In genomic region chr1:70112838-70113237, GRCh38 we compare ENCODE assay signal across 19 cellular contexts.
DNase-seq lines count a peak whose midpoint lies in the region; ATAC-seq, FAIRE-seq and TF ChIP-seq lines count a peak whose summit lies in the region.
"Had no signal": no experiment of that assay in that cellular context is flagged by ENCODE, and none has a peak within 500 bp of the region (broad histone marks: within the 10 kb centered on the region; RNA-seq: fewer than 3 reads in every experiment).

No MANE protein-coding gene starts in this region.

- no peak for FAIRE-seq in urothelium cell line (lab: Jason Lieb, UNC)
- FAIRE-seq: pancreas had no signal

- ATAC-seq in HG02763 (IDR thresholded peaks at IDR 0.05; ENCODE audit: unreplicated experiment): no peak
- ATAC-seq: activated CD8-positive, alpha-beta T cell treated with anti-CD3 and anti-CD28 coated beads, Interleukin-2, amount 10 ng/mL, durations not matched to agents 7 days and 5 days; activated naive CD8-positive, alpha-beta T cell treated with anti-CD3 and anti-CD28 coated beads, Interleukin-2, amount 50 U/mL, for 24 hours; pancreas had no signal

- no peaks in the 10 kb centered on the region for H3K36me3 ChIP-seq in DOHH2 (ENCODE audit: control insufficient read depth, low read length)
- H3K36me3 ChIP-seq in SU-DHL-6 (ENCODE audit: low read length): no peaks in the 10 kb centered on the region
- H3K36me3 ChIP-seq: MG63, pancreas, Peyer's patch had no signal

- H4K20me1 ChIP-seq in DOHH2 (ENCODE audit: control insufficient read depth, insufficient read depth, low read depth, low read length) (no peaks in the 10 kb centered on the region), SU-DHL-6 (ENCODE audit: low read depth, low read length) (no peaks in the 10 kb centered on the region)

- no peaks in the 10 kb centered on the region for H3K9me3 ChIP-seq in DOHH2 (ENCODE audit: control insufficient read depth, insufficient read depth, low read length)
- no peaks in the 10 kb centered on the region for H3K9me3 ChIP-seq in SU-DHL-6 (ENCODE audit: insufficient read depth, low read length)
- H3K9me3 ChIP-seq: MG63, pancreas, Peyer's patch had no signal

- H3K4me3 ChIP-seq in DOHH2 (ENCODE audit: low read length) (no peak overlapping the region), SU-DHL-6 (ENCODE audit: insufficient read depth, low read length, poor library complexity, severe bottlenecking) (no peak overlapping the region), fibroblast of villous mesenchyme (ENCODE audit: low read depth, low read length) (no peak overlapping the region)
- H3K4me3 ChIP-seq: GM23248, MG63, pancreas, Peyer's patch had no signal

- H3F3A ChIP-seq in DOHH2 (ENCODE audit: control insufficient read depth, insufficient read depth) (no peaks in the 10 kb centered on the region), SU-DHL-6 (ENCODE audit: insufficient read depth) (no peaks in the 10 kb centered on the region)

- H3K27me3 ChIP-seq in DOHH2 (ENCODE audit: control insufficient read depth, low read length) (no peaks in the 10 kb centered on the region), SU-DHL-6 (ENCODE audit: low read length) (no peaks in the 10 kb centered on the region)
- H3K27me3 ChIP-seq: MG63, pancreas, Peyer's patch had no signal

- no peak for DNase-seq in GM20000 (ENCODE audit: low spot score)
- no peak for DNase-seq in fibroblast of villous mesenchyme (ENCODE audit: low read depth)
- DNase-seq in activated gamma-delta T cell (lab: John Stamatoyannopoulos, UW): no peak
- DNase-seq in urothelium cell line (ENCODE audit: low spot score): no peak
- no peak for DNase-seq in GM03348 (ENCODE audit: low spot score)
- DNase-seq: activated CD8-positive, alpha-beta T cell treated with anti-CD3 and anti-CD28 coated beads, Interleukin-2, amount 10 ng/mL, durations not matched to agents 7 days and 5 days; activated naive CD8-positive, alpha-beta T cell treated with anti-CD3 and anti-CD28 coated beads, Interleukin-2, amount 50 U/mL, for 24 hours; central memory CD4-positive, alpha-beta T cell; foreskin melanocyte; GM23248; MG63; NCI-H187 treated with DMSO at 0.1 percent for 48 hours; NCI-H510A; pancreas; Peyer's patch; stimulated activated CD4-positive, alpha-beta T cell treated with anti-CD3 and anti-CD28 coated beads, Interleukin-4, amount 100 ng/mL, for 1 hour had no signal

- no peak overlapping the region for H2AFZ ChIP-seq in SU-DHL-6 (ENCODE audit: low read depth, low read length, severe bottlenecking)
- H2AFZ ChIP-seq: GM23248 had no signal

- H3K9ac ChIP-seq in SU-DHL-6 (ENCODE audit: low read length): no peak overlapping the region
- H3K9ac ChIP-seq: GM23248 had no signal

- H3K9me2 ChIP-seq in DOHH2 (replicated peaks; ENCODE audit: control insufficient read depth, low read length) (no peaks in the 10 kb centered on the region), SU-DHL-6 (replicated peaks; ENCODE audit: insufficient read depth, low read length) (no peaks in the 10 kb centered on the region)

- peak; percentile 58 for TF ChIP-seq CTCF in DOHH2 (IDR thresholded peaks at IDR 0.05; ENCODE audit: low read depth, low read length, poor library complexity, severe bottlenecking)
- TF ChIP-seq CTCF in GM20000 (IDR thresholded peaks at IDR 0.05; ENCODE audit: extremely low read depth, missing control alignments): peak; percentile 7
- TF ChIP-seq CTCF in SU-DHL-6 (IDR thresholded peaks at IDR 0.05; ENCODE audit: insufficient read depth, low read length, poor library complexity, severe bottlenecking): peak; percentile 38
- TF ChIP-seq CTCF in fibroblast of villous mesenchyme (IDR thresholded peaks at IDR 0.05; ENCODE audit: insufficient read depth, low read depth, low read length): peak; percentile 16

- no peak overlapping the region for H3K27ac ChIP-seq in DOHH2 (ENCODE audit: low read depth, low read length)
- H3K27ac ChIP-seq in SU-DHL-6 (ENCODE audit: low read depth, low read length): no peak overlapping the region
- H3K27ac ChIP-seq: GM23248, pancreas, Peyer's patch had no signal

- no peaks in the 10 kb centered on the region for H3K79me2 ChIP-seq in DOHH2 (ENCODE audit: control insufficient read depth, low read length)
- H3K79me2 ChIP-seq in SU-DHL-6 (ENCODE audit: insufficient read depth, low read length): no peaks in the 10 kb centered on the region

- no peaks in the 10 kb centered on the region for H3K4me1 ChIP-seq in DOHH2 (ENCODE audit: control insufficient read depth, low read length)
- H3K4me1 ChIP-seq: pancreas, Peyer's patch had no signal

- H3K4me2 ChIP-seq in DOHH2 (ENCODE audit: low read length): no peak overlapping the region
- H3K4me2 ChIP-seq in SU-DHL-6 (ENCODE audit: low read depth, low read length, poor library complexity, severe bottlenecking): no peak overlapping the region

Comparison
In these comparisons a context has a peak if more than half of its experiments do, and no peak if none do; other contexts are left out.
1. CTCF ChIP-seq: peak in every context shown above with its lines; median percentile 58 in DOHH2; 38 in SU-DHL-6; 16 in fibroblast of villous mesenchyme; 7 in GM20000.